30 cellular contexts compared by ENCODE assay signal in the genomic region with DNA sequence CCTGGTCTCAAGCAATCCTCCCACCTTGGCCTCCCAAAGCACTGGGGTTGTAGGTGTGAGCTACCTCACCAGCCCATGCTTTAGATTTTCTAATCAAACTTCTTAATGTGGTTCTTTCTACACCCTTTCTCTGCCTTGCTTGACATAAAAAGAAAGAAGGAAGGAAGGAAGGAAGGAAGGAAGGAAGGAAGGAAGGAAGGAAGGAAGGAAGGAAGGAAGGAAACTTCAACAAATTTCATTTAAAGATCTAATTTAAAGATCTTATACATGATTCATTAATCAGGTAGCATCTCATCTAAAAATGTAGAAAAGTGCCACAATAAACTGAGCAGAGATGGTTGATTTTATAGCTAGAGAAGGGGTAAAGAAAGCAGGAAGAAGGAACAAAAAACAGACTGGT.
"Had no signal": no experiment of that assay in that cellular context is flagged by ENCODE, and none has a peak within 500 bp of the region (broad histone marks: within the 10 kb centered on the region; RNA-seq: fewer than 3 reads in every experiment).

No MANE protein-coding gene starts in this region.

- H3K27ac ChIP-seq: adrenal gland, ascending aorta, body of pancreas, brain microvascular endothelial cell, breast epithelium, cardiac muscle cell had no signal

- H3K4me1 ChIP-seq: adrenal gland, ascending aorta, body of pancreas, breast epithelium had no signal

- H3K36me3 ChIP-seq: adrenal gland, ascending aorta, brain microvascular endothelial cell, breast epithelium, cardiac muscle cell had no signal

- H3K27me3 ChIP-seq: adrenal gland, ascending aorta, body of pancreas, brain microvascular endothelial cell, breast epithelium, cardiac muscle cell had no signal

- DNase-seq: activated effector memory CD4-positive, alpha-beta T cell treated with anti-CD3 and anti-CD28 coated beads, Interleukin-2, amount 50 U/mL, for 16 hours; activated effector memory CD4-positive, alpha-beta T cell treated with Interleukin-2 at 50 U/mL for 16 hours; activated gamma-delta T cell; activated gamma-delta T cell treated with Interleukin-2 at 50 U/mL for 16 hours; activated naive CD4-positive, alpha-beta T cell; activated naive CD4-positive, alpha-beta T cell treated with anti-CD3 and anti-CD28 coated beads for 36 hours; activated naive CD4-positive, alpha-beta T cell treated with anti-CD3 and anti-CD28 coated beads, Interleukin-2, amount 10 ng/mL, durations not matched to agents 7 days and 5 days; activated naive CD4-positive, alpha-beta T cell treated with anti-CD3 and anti-CD28 coated beads, Interleukin-2, amount 50 U/mL, for 16 hours; activated naive CD4-positive, alpha-beta T cell treated with Interleukin-2 at 50 U/mL for 16 hours; activated naive CD8-positive, alpha-beta T cell treated with anti-CD3 and anti-CD28 coated beads for 36 hours; activated naive CD8-positive, alpha-beta T cell treated with anti-CD3 and anti-CD28 coated beads, Interleukin-2, amount 10 ng/mL, durations not matched to agents 7 days and 5 days; activated naive CD8-positive, alpha-beta T cell treated with anti-CD3 and anti-CD28 coated beads, Interleukin-2, amount 50 U/mL, for 24 hours; activated T-cell treated with anti-CD3 and anti-CD28 coated beads, Interleukin-2, amount 50 U/mL, for 4 hours; activated T-cell treated with anti-CD3 and anti-CD28 coated beads, Interleukin-2, amount 50 U/mL, for 48 hours; activated T-cell treated with anti-CD3 and anti-CD28 coated beads, Interleukin-2, amount 50 U/mL, for 72 hours; adrenal gland; amniotic stem cell; amygdala; anterior cingulate cortex; aorta; body of pancreas; brain microvascular endothelial cell; caudate nucleus; central memory CD4-positive, alpha-beta T cell; cerebellar nuclear complex had no signal

- H3K9me3 ChIP-seq: adrenal gland, ascending aorta, body of pancreas, breast epithelium had no signal

- H3K4me3 ChIP-seq: adrenal gland, ascending aorta, body of pancreas, breast epithelium, cardiac muscle cell had no signal

- ATAC-seq: activated naive CD4-positive, alpha-beta T cell treated with anti-CD3 and anti-CD28 coated beads, Interleukin-2, amount 50 U/mL, for 72 hours; activated naive CD8-positive, alpha-beta T cell treated with anti-CD3 and anti-CD28 coated beads, Interleukin-2, amount 50 U/mL, for 24 hours; activated T-cell treated with anti-CD3 and anti-CD28 coated beads, Interleukin-2, amount 50 U/mL, for 4 hours; activated T-cell treated with anti-CD3 and anti-CD28 coated beads, Interleukin-2, amount 50 U/mL, for 72 hours; activated T-helper 17 cell treated with anti-CD3 and anti-CD28 coated beads, Interleukin-2, amount 50 U/mL, for 72 hours; body of pancreas had no signal
